In the genomic region with DNA sequence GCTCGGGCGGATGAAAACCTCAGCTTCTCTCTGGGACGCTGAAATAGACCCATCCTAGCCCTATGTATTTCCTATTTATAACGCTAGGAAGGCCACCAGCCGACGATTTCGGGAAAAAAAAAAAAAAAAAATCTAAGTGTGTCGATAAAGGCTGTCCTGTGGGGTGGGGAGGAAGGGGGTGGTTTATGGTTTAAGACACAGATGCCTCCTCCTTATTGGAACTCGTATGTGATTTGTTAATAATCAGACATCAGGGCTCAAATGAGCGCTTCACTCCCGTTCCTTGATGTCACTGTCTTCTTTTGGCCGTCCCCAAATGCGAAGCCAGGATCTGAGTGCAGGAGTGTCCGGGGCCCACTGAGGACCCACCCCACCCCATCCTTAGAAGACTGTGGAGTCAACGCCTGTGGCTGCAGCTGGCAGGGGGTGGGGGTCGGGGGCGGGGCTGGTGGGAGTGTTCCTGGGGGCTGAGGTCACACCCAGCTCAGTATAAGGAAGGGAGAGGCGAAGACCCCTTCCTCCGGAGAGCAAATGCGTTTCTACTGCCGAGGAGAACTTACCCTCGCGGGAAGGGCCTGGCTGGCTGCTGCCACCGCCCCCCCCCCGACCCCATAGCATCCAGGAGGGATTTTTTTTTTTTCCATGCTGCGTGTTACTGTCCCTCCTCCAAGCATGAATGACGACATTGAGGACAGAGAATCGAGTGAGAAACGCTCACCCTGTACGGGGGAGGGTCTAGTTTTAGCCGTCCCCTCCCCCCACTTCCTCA, we compare ENCODE assay signal across 1 cellular context.
A peak's percentile ranks its signal among the peaks of the same experiment; 100 is the strongest.
TF ChIP-seq lines count a peak whose summit lies in the region.

No MANE protein-coding gene starts in this region.

TF ChIP-seq in neural cell, 6 proteins besides CTCF, POLR2A, EP300 and RAD21:
- TF ChIP-seq SMC3 (conservative IDR thresholded peaks at IDR 0.05; ENCODE audit: poor library complexity) (peak; percentile 39), TAF1 (IDR thresholded peaks at IDR 0.05; ENCODE audit: low read depth) (no peak), EZH2 (IDR thresholded peaks at IDR 0.05; ENCODE audit: borderline replicate concordance, insufficient read depth, low read length, poor library complexity, severe bottlenecking) (no peak), POLR2AphosphoS5 (IDR thresholded peaks at IDR 0.05) (peak; percentile 82), MXI1 (conservative IDR thresholded peaks at IDR 0.05; ENCODE audit: poor library complexity, severe bottlenecking) (no peak)
- TF ChIP-seq, protein P1, sequence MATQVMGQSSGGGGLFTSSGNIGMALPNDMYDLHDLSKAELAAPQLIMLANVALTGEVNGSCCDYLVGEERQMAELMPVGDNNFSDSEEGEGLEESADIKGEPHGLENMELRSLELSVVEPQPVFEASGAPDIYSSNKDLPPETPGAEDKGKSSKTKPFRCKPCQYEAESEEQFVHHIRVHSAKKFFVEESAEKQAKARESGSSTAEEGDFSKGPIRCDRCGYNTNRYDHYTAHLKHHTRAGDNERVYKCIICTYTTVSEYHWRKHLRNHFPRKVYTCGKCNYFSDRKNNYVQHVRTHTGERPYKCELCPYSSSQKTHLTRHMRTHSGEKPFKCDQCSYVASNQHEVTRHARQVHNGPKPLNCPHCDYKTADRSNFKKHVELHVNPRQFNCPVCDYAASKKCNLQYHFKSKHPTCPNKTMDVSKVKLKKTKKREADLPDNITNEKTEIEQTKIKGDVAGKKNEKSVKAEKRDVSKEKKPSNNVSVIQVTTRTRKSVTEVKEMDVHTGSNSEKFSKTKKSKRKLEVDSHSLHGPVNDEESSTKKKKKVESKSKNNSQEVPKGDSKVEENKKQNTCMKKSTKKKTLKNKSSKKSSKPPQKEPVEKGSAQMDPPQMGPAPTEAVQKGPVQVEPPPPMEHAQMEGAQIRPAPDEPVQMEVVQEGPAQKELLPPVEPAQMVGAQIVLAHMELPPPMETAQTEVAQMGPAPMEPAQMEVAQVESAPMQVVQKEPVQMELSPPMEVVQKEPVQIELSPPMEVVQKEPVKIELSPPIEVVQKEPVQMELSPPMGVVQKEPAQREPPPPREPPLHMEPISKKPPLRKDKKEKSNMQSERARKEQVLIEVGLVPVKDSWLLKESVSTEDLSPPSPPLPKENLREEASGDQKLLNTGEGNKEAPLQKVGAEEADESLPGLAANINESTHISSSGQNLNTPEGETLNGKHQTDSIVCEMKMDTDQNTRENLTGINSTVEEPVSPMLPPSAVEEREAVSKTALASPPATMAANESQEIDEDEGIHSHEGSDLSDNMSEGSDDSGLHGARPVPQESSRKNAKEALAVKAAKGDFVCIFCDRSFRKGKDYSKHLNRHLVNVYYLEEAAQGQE (IDR thresholded peaks at IDR 0.05; ENCODE audit: borderline replicate concordance), result peak; percentile 8
